In genomic region chrX:307261-308111, GRCh38 we compare ENCODE assay signal across 22 cellular contexts. TPM values are rescaled to one million over a fixed set of nuclear protein-coding genes. Genes with fewer than 3 reads are reported as not detected.
DNase-seq lines count a peak whose midpoint lies in the region; ATAC-seq and TF ChIP-seq lines count a peak whose summit lies in the region.
"Had no signal": no experiment of that assay in that cellular context is flagged by ENCODE, and none has a peak within 500 bp of the region (broad histone marks: within the 10 kb centered on the region; RNA-seq: fewer than 3 reads in every experiment).

No MANE protein-coding gene starts in this region.

- in situ Hi-C loops in mammary epithelial cell (cut with MboI; ENCODE audit: low sequenced_read_pairs in 2 of 2): no loop called here

- no peak for TF ChIP-seq RAD21 in HCT116 (IDR thresholded peaks at IDR 0.05; ENCODE audit: low read depth)

- dilution Hi-C loops in mammary epithelial cell (cut with HindIII; ENCODE audit: low sequenced_read_pairs): no loop called here

- H4K20me1 ChIP-seq in HCT116 (ENCODE audit: insufficient read depth) (no peaks in the 10 kb centered on the region), mammary epithelial cell (ENCODE audit: insufficient read depth, low read length) (no peaks in the 10 kb centered on the region)

- H3K36me3 ChIP-seq in HCT116 (ENCODE audit: control insufficient read depth in 1 of 2, insufficient read depth in 2 of 2, low read length in 2 of 2) (peaks cover 0 to 14% of the 10 kb centered on the region in 2 experiments; a peak in 1 of 4 replicates), left ventricle myocardium inferior (peaks cover 89% of the 10 kb centered on the region), mammary epithelial cell (ENCODE audit: insufficient read depth, low read length) (peaks cover 22% of the 10 kb centered on the region)

- CTCF ChIA-PET in HCT116 (lab: Charles Lee): no interaction called here
- CTCF ChIA-PET in mammary epithelial cell (lab: Charles Lee; ENCODE audit: low non-redundant PET): no interaction called here

- no peak for TF ChIP-seq POLR2A in HCT116 (IDR thresholded peaks at IDR 0.05; ENCODE audit: borderline replicate concordance, extremely low read depth, insufficient read depth, insufficient read length)

- ATAC-seq in HCT116 (peak; percentile 27; the same call in 1 of the 2 replicates), sciatic nerve (no peak)
- ATAC-seq: activated CD4-positive, CD25-positive, alpha-beta regulatory T cell treated with anti-CD3 and anti-CD28 coated beads, Interleukin-2, amount 50 U/mL, for 24 hours; CD8-positive, alpha-beta T cell; stimulated activated naive B cell treated with anti-CD40 and anti-IgM and Interleukin-4, amounts not matched to agents 10 μg/mL and 1 μg/mL and 100 μg/mL, for 72 hours had no signal

- WGBS in mammary epithelial cell (ENCODE audit: low coverage, missing lambda C conversion rate): 100% methylated on average over 23 of the region's 58 CpGs

- H2AFZ ChIP-seq in HCT116 (ENCODE audit: low read depth, low read length, poor library complexity, severe bottlenecking): no peak overlapping the region
- H2AFZ ChIP-seq in mammary epithelial cell (ENCODE audit: low read depth, low read length): no peak overlapping the region

- intact Hi-C loops in HCT116 (cut with micrococcal nuclease) (no loop called here), left ventricle myocardium inferior (cut with micrococcal nuclease) (no loop called here), sciatic nerve (cut with DNase I) (no loop called here), mammary epithelial cell (cut with micrococcal nuclease) (no loop called here)

- H3K4me3 ChIP-seq in HCT116 (replicated peaks in 1 of 2; ENCODE audit: low read depth in 1 of 2, low read length in 2 of 2): no peak overlapping the region
- no peak overlapping the region for H3K4me3 ChIP-seq in left ventricle myocardium inferior
- no peak overlapping the region for H3K4me3 ChIP-seq in mammary epithelial cell (replicated peaks in 1 of 3; ENCODE audit: insufficient read depth in 1 of 3, low read depth in 2 of 3, low read length in 3 of 3)
- H3K4me3 ChIP-seq: MG63, ovary, thoracic aorta had no signal

- RAD21 ChIA-PET in HCT116 (lab: Charles Lee; ENCODE audit: low non-redundant PET in 1 of 2, low total read pairs in 2 of 2, uncharacterized antibody in 2 of 2, unreplicated experiment in 2 of 2): no interaction called here

- H3K9ac ChIP-seq in HCT116 (ENCODE audit: low read length): no peak overlapping the region
- no peak overlapping the region for H3K9ac ChIP-seq in mammary epithelial cell (ENCODE audit: insufficient read depth, low read length)

- no peak for DNase-seq in HCT116 (ENCODE audit: low read depth, low spot score)
- DNase-seq in left ventricle myocardium inferior: peak; percentile 10
- DNase-seq in sciatic nerve (ENCODE audit: low spot score): peak; percentile 57
- DNase-seq in mammary epithelial cell: no peak
- no peak for DNase-seq in kidney tubule cell (ENCODE audit: low spot score)
- no peak for DNase-seq in NOMO-1 treated with dmso at 0.1 percent for 144 hours (lab: John Stamatoyannopoulos, UW; ENCODE audit: unreplicated experiment)
- DNase-seq: CD8-positive, alpha-beta T cell; DMS53; foreskin fibroblast; hypothalamus; mesenchymal stem cell; MG63; naive B cell; NCI-H1436; NCI-H510A treated with DMSO at 0.1 percent for 48 hours; RPMI8226; stimulated activated naive B cell treated with anti-CD40 and anti-IgM and Interleukin-4, amounts not matched to agents 10 μg/mL and 1 μg/mL and 100 μg/mL, for 72 hours had no signal

- H3K27me3 ChIP-seq in HCT116 (ENCODE audit: insufficient read depth, low read length) (no peaks in the 10 kb centered on the region), left ventricle myocardium inferior (ENCODE audit: low read depth) (no peaks in the 10 kb centered on the region), mammary epithelial cell (ENCODE audit: insufficient read depth, low read length) (no peaks in the 10 kb centered on the region)
- H3K27me3 ChIP-seq: MG63, ovary had no signal

- BruUV-seq in HCT116 (replicated peaks; lab: Mats Ljungman, UMichigan) (no TSS peak), mammary epithelial cell (replicated peaks; lab: Mats Ljungman, UMichigan) (no TSS peak)

- H3K4me1 ChIP-seq in HCT116 (ENCODE audit: control insufficient read depth in 1 of 2, insufficient read depth in 2 of 2, low read length in 2 of 2) (no peaks in the 10 kb centered on the region), left ventricle myocardium inferior (no peaks in the 10 kb centered on the region), mammary epithelial cell (ENCODE audit: insufficient read depth, low read length) (no peaks in the 10 kb centered on the region)

- H3K4me2 ChIP-seq in HCT116 (ENCODE audit: low read length): no peak overlapping the region
- no peak overlapping the region for H3K4me2 ChIP-seq in mammary epithelial cell (ENCODE audit: insufficient read depth, low read depth, low read length)

- no peaks in the 10 kb centered on the region for H3K9me2 ChIP-seq in HCT116 (ENCODE audit: insufficient read depth)

- 0 out of 2 replicates have a peak, but pooled peaks have one; percentile 6 for TF ChIP-seq CTCF in GM12874 (IDR thresholded peaks at IDR 0.05; ENCODE audit: insufficient read depth, low read depth, low read length)
- no peak for TF ChIP-seq CTCF in HCT116 (IDR thresholded peaks at IDR 0.05 in 2 of 3, conservative IDR thresholded peaks at IDR 0.05 in 1 of 3; ENCODE audit: borderline replicate concordance in 1 of 3, insufficient read depth in 1 of 3, low read depth in 2 of 3, low read length in 2 of 3)
- no peak for TF ChIP-seq CTCF in left ventricle myocardium inferior (IDR thresholded peaks at IDR 0.05; ENCODE audit: borderline replicate concordance)
- no peak for TF ChIP-seq CTCF in mammary epithelial cell (conservative IDR thresholded peaks at IDR 0.05 in 1 of 2, IDR thresholded peaks at IDR 0.05 in 1 of 2; ENCODE audit: extremely low read depth in 1 of 2, insufficient read depth in 1 of 2, low read depth in 1 of 2, low read length in 2 of 2)

- H3K9me3 ChIP-seq in HCT116 (ENCODE audit: control insufficient read depth in 1 of 2, insufficient read depth in 1 of 2, low read depth in 1 of 2, low read length in 2 of 2): no peaks in the 10 kb centered on the region
- peaks cover 11% of the 10 kb centered on the region for H3K9me3 ChIP-seq in left ventricle myocardium inferior (replicated peaks)
- H3K9me3 ChIP-seq in mammary epithelial cell (replicated peaks; ENCODE audit: insufficient read depth, low read length): no peaks in the 10 kb centered on the region
- H3K9me3 ChIP-seq: MG63, ovary, thoracic aorta had no signal

- POLR2A ChIA-PET in HCT116 (lab: Charles Lee): no interaction called here

- H3K27ac ChIP-seq in HCT116 (ENCODE audit: low read depth, low read length) (no peak overlapping the region), left ventricle myocardium inferior (replicated peaks) (no peak overlapping the region), mammary epithelial cell (ENCODE audit: insufficient read depth, low read depth, low read length) (no peak overlapping the region)
- H3K27ac ChIP-seq: HL-60, ovary, thoracic aorta had no signal

- no peaks in the 10 kb centered on the region for H3K79me2 ChIP-seq in HCT116 (ENCODE audit: insufficient read depth, low read length)
- H3K79me2 ChIP-seq in mammary epithelial cell (ENCODE audit: insufficient read depth, low read length): no peaks in the 10 kb centered on the region

TF ChIP-seq in HCT116, 20 proteins besides CTCF, POLR2A, EP300 and RAD21 (continues in another document):
- TF ChIP-seq SIN3A (IDR thresholded peaks at IDR 0.05; ENCODE audit: low read depth) (no peak), CEBPB (IDR thresholded peaks at IDR 0.05; ENCODE audit: low read depth) (no peak), JUND (IDR thresholded peaks at IDR 0.05) (no peak), REST (IDR thresholded peaks at IDR 0.05; ENCODE audit: low read depth) (no peak), SRF (IDR thresholded peaks at IDR 0.05; ENCODE audit: low read depth) (no peak), TCF7L2 (IDR thresholded peaks at IDR 0.05; ENCODE audit: borderline replicate concordance, extremely low read depth, insufficient read depth, insufficient read length) (no peak), ELF1 (IDR thresholded peaks at IDR 0.05; ENCODE audit: borderline replicate concordance, low read depth) (no peak), ZNF274 (IDR thresholded peaks at IDR 0.05; ENCODE audit: low read depth, low read length) (no peak), CBX3 (IDR thresholded peaks at IDR 0.05; ENCODE audit: low read depth) (no peak)

RNA-seq across cellular contexts. Expression of gene GTPBP6, which starts 11.1 kb away (rescaled TPM):
- total RNA-seq in HCT116 (2021; ENCODE audit: unreplicated experiment) (41.6 TPM), left ventricle myocardium inferior (51.1 TPM), sciatic nerve (43.1 TPM), mammary epithelial cell (10 to 100 TPM; 28.0 to 46.7 TPM)
- 32.2 and 36.5 TPM in 2 replicates for polyA plus RNA-seq in HCT116 (2012)
- polyA plus RNA-seq in mammary epithelial cell: 30.4 TPM
- polyA minus RNA-seq in mammary epithelial cell: 16.0 TPM

RNA-seq across cellular contexts. Expression of gene PLCXD1, which starts 26.3 kb away (rescaled TPM):
- total RNA-seq in HCT116 (2021; ENCODE audit: unreplicated experiment) (26.3 TPM), left ventricle myocardium inferior (4.0 TPM), sciatic nerve (11.0 TPM), mammary epithelial cell (1 to 10 TPM; 4.3 to 9.8 TPM)
- 18.3 and 20.1 TPM in 2 replicates for polyA plus RNA-seq in HCT116 (2012)
- polyA plus RNA-seq in mammary epithelial cell: 6.6 TPM
- polyA minus RNA-seq in mammary epithelial cell: 20.4 TPM

Comparison
In these comparisons a context has a peak if more than half of its experiments do, and no peak if none do; other contexts are left out.
1. DNase-seq: peak in left ventricle myocardium inferior (single experiment) and sciatic nerve (single experiment); none in HCT116 (single experiment), mammary epithelial cell (single experiment), kidney tubule cell (single experiment) and NOMO-1 treated with dmso at 0.1 percent for 144 hours (single experiment).